ENCODE assay signal across 18 cellular contexts in the genomic region with DNA sequence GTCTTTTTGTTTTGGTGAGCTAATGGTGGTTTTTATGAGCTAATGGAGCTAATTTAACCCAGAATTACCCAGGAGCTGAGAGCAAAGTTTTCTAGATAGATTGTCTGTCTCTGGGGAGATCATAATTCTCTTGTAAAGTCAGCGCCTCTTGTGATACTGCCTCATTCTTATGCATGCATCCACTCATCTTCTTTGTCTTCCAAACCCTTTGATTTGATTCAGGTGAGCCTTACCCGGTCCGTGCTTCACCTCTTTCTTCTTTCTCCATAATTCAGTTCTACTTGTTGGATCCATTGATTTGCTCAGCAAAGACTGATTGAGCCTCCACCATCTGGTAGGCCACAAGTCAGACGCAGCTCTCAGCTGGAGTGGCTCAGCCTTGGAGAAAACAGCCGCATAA.
DNase-seq lines count a peak whose midpoint lies in the region; ATAC-seq and TF ChIP-seq lines count a peak whose summit lies in the region.
"Had no signal": no experiment of that assay in that cellular context is flagged by ENCODE, and none has a peak within 500 bp of the region (broad histone marks: within the 10 kb centered on the region; RNA-seq: fewer than 3 reads in every experiment).

No MANE protein-coding gene starts in this region.

- H3K27ac Mint-ChIP-seq in GM23338 (no peak overlapping the region), WTC11 (peak overlapping the region; percentile 2; the same call in 1 of the 2 replicates)
- H3K27ac Mint-ChIP-seq: B cell, CD14-positive monocyte had no signal

- no peak overlapping the region for H3K4me3 Mint-ChIP-seq in GM23338
- H3K4me3 Mint-ChIP-seq in WTC11, result no peak overlapping the region
- H3K4me3 Mint-ChIP-seq: B cell, CD14-positive monocyte had no signal

- CTCF ChIA-PET in WTC11 (lab: Charles Lee), result interaction anchor here (0.6 to 1.5 kb wide), 3 partner anchors 196 to 259 kb away, joined by 3 read pairs; no protein-coding TSS in a partner anchor

- H4K20me1 ChIP-seq in GM23338 (replicated peaks; ENCODE audit: insufficient read depth), result no peaks in the 10 kb centered on the region; the same call in 1 of the 2 replicates

- peak; percentile 63 for ATAC-seq in GM23338
- no peak for ATAC-seq in WTC11

- H3K79me2 ChIP-seq in GM23338 (replicated peaks; ENCODE audit: insufficient read depth), result no peaks in the 10 kb centered on the region

- H3K9ac ChIP-seq in iPS-18a (ENCODE audit: low read length), result no peak overlapping the region

- H3K36me3 ChIP-seq in GM23338 (ENCODE audit: insufficient read depth), result no peaks in the 10 kb centered on the region
- no peaks in the 10 kb centered on the region for H3K36me3 ChIP-seq in iPS-18a (ENCODE audit: control insufficient read depth, low read depth, low read length)
- no peaks in the 10 kb centered on the region for H3K36me3 ChIP-seq in neuron (ENCODE audit: insufficient read depth, low read length)
- no peaks in the 10 kb centered on the region for H3K36me3 ChIP-seq in ascending aorta
- H3K36me3 ChIP-seq: Peyer's patch, SJCRH30 had no signal

- no peak overlapping the region; the same call in 1 of the 2 replicates for H2AFZ ChIP-seq in GM23338
- H2AFZ ChIP-seq in neuron (ENCODE audit: low read depth, low read length), result peak overlapping the region; percentile 18

- in situ Hi-C loops in KBM-7 (cut with MboI; ENCODE audit: low pct_unique_long_range_greater_than_20kb, low sequenced_read_pairs), result no loop called here

- H3F3A ChIP-seq in GM23338 (replicated peaks; ENCODE audit: low read depth), result no peaks in the 10 kb centered on the region

- H3K9me3 Mint-ChIP-seq in GM23338, result no peaks in the 10 kb centered on the region
- H3K9me3 Mint-ChIP-seq in WTC11, result no peaks in the 10 kb centered on the region

- peaks cover 31% of the 10 kb centered on the region for H3K4me1 Mint-ChIP-seq in GM23338
- peaks cover 41% of the 10 kb centered on the region for H3K4me1 Mint-ChIP-seq in WTC11
- H3K4me1 Mint-ChIP-seq: B cell, CD14-positive monocyte had no signal

- POLR2A ChIA-PET in WTC11 (lab: Charles Lee), result no interaction called here

- H3K27me3 ChIP-seq in GM23338 (ENCODE audit: insufficient read depth) (no peaks in the 10 kb centered on the region), iPS-18a (ENCODE audit: control insufficient read depth, insufficient read depth, low read length) (peaks cover 6% of the 10 kb centered on the region), neuron (ENCODE audit: insufficient read depth, low read length) (no peaks in the 10 kb centered on the region), ascending aorta (no peaks in the 10 kb centered on the region)
- H3K27me3 ChIP-seq: Peyer's patch had no signal

- intact Hi-C loops in ascending aorta (cut with DNase I), result no loop called here

- peak overlapping the region; percentile 17; the same call in 1 of the 2 replicates for H3K4me3 ChIP-seq in GM23338
- peak overlapping the region; percentile 18 for H3K4me3 ChIP-seq in iPS-18a (ENCODE audit: low read length)
- H3K4me3 ChIP-seq in neuron (ENCODE audit: low read length), result no peak overlapping the region
- no peak overlapping the region for H3K4me3 ChIP-seq in ascending aorta
- H3K4me3 ChIP-seq: Peyer's patch, SJCRH30 had no signal

- TF ChIP-seq CTCF in GM23338 (conservative IDR thresholded peaks at IDR 0.05; ENCODE audit: low read depth in 2 of 2) (no peak), WTC11 (IDR thresholded peaks at IDR 0.05) (no peak), ascending aorta (IDR thresholded peaks at IDR 0.05) (no peak)

- no peaks in the 10 kb centered on the region for H3K9me2 ChIP-seq in GM23338 (ENCODE audit: insufficient read depth)

- DNase-seq in GM23338 (ENCODE audit: low spot score) (peak; percentile 44), WTC11 (ENCODE audit: low spot score) (no peak), COLO829 (ENCODE audit: low spot score) (no peak), caudate nucleus (lab: John Stamatoyannopoulos, UW) (no peak), ascending aorta (ENCODE audit: low spot score in 2 of 2) (no peak), KBM-7 (no peak)
- DNase-seq: MM.1S, NCI-H1048, NCI-H1417 treated with DMSO at 0.1 percent for 48 hours, NCI-H187, NCI-H510A, NCI-H82, Peyer's patch, SJCRH30 had no signal

- H3K4me1 ChIP-seq in GM23338 (ENCODE audit: insufficient read depth) (peaks cover 19% of the 10 kb centered on the region), iPS-18a (ENCODE audit: control insufficient read depth, low read depth, low read length) (peaks cover 24% of the 10 kb centered on the region), neuron (ENCODE audit: insufficient read depth, low read length) (peaks cover 56% of the 10 kb centered on the region), ascending aorta (no peaks in the 10 kb centered on the region)
- H3K4me1 ChIP-seq: Peyer's patch, SJCRH30 had no signal

- H3K36me3 Mint-ChIP-seq in GM23338 (ENCODE audit: low read depth) (no peaks in the 10 kb centered on the region), WTC11 (no peaks in the 10 kb centered on the region)
- H3K36me3 Mint-ChIP-seq: CD14-positive monocyte had no signal

- peaks cover 9% of the 10 kb centered on the region for H3K27me3 Mint-ChIP-seq in GM23338 (ENCODE audit: insufficient read depth, low read depth, poor library complexity)
- H3K27me3 Mint-ChIP-seq in WTC11 (ENCODE audit: low read depth), result peaks cover 19% of the 10 kb centered on the region

- H3K4me2 ChIP-seq in GM23338, result peak overlapping the region; percentile 64

- H3K9me3 ChIP-seq in iPS-18a (ENCODE audit: control insufficient read depth, low read depth, low read length) (no peaks in the 10 kb centered on the region), neuron (ENCODE audit: low read length) (no peaks in the 10 kb centered on the region), ascending aorta (no peaks in the 10 kb centered on the region)
- H3K9me3 ChIP-seq: Peyer's patch, SJCRH30 had no signal

- no peak overlapping the region for H3K27ac ChIP-seq in GM23338 (ENCODE audit: low read depth)
- no peak overlapping the region for H3K27ac ChIP-seq in iPS-18a (ENCODE audit: low read length)
- no peak overlapping the region for H3K27ac ChIP-seq in caudate nucleus (ENCODE audit: low read depth, low read length)
- no peak overlapping the region for H3K27ac ChIP-seq in ascending aorta
- H3K27ac ChIP-seq: Peyer's patch, SJCRH30 had no signal

TF ChIP-seq in WTC11, 78 proteins besides CTCF, POLR2A, EP300 and RAD21:
- TF ChIP-seq, protein P1, sequence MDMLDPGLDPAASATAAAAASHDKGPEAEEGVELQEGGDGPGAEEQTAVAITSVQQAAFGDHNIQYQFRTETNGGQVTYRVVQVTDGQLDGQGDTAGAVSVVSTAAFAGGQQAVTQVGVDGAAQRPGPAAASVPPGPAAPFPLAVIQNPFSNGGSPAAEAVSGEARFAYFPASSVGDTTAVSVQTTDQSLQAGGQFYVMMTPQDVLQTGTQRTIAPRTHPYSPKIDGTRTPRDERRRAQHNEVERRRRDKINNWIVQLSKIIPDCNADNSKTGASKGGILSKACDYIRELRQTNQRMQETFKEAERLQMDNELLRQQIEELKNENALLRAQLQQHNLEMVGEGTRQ (CRISPR knock-in tag; IDR thresholded peaks at IDR 0.05), result no peak
- TF ChIP-seq ZNF138 (CRISPR knock-in tag; conservative IDR thresholded peaks at IDR 0.05), result no peak
- TF ChIP-seq MYBL2 (CRISPR knock-in tag; IDR thresholded peaks at IDR 0.05), result no peak

Comparison
In these comparisons a context has a peak if more than half of its experiments do, and no peak if none do; other contexts are left out.
1. H3K4me3 ChIP-seq: peak in GM23338 (single experiment) and iPS-18a (single experiment); none in neuron (single experiment) and ascending aorta (0 of 2).